Comparison of ENCODE assay signal across 8 cellular contexts in genomic region chr1:184973308-184974085, GRCh38. TPM values are rescaled to one million over a fixed set of nuclear protein-coding genes. Genes with fewer than 3 reads are reported as not detected.
A peak's percentile ranks its signal among the peaks of the same experiment; 100 is the strongest.
DNase-seq lines count a peak whose midpoint lies in the region; ATAC-seq and TF ChIP-seq lines count a peak whose summit lies in the region.

No MANE protein-coding gene starts in this region.

- H3K27me3 ChIP-seq in HUES6 (ENCODE audit: control insufficient read depth, insufficient read depth, low read length), result peaks cover 55% of the 10 kb centered on the region
- no peaks in the 10 kb centered on the region for H3K27me3 ChIP-seq in SK-N-SH (ENCODE audit: insufficient read depth)
- H3K27me3 ChIP-seq in left ventricle myocardium inferior (ENCODE audit: low read depth), result no peaks in the 10 kb centered on the region

- no peaks in the 10 kb centered on the region for H3K9me3 Mint-ChIP-seq in activated naive CD8-positive, alpha-beta T cell treated with anti-CD3 and anti-CD28 coated beads, Interleukin-2, amount 10 ng/mL, durations not matched to agents 7 days and 5 days

- H3K9me2 ChIP-seq in SK-N-SH, result no peaks in the 10 kb centered on the region

- peaks cover 25% of the 10 kb centered on the region for H3K4me1 Mint-ChIP-seq in activated naive CD8-positive, alpha-beta T cell treated with anti-CD3 and anti-CD28 coated beads, Interleukin-2, amount 10 ng/mL, durations not matched to agents 7 days and 5 days

- peak overlapping the region; percentile 62 for H3K4me3 ChIP-seq in HUES6 (ENCODE audit: low read depth, low read length)
- peak overlapping the region; percentile 63 to 70 for H3K4me3 ChIP-seq in SK-N-SH (ENCODE audit: low read depth in 2 of 2, low read length in 1 of 2)
- peak overlapping the region; percentile 91 for H3K4me3 ChIP-seq in left ventricle myocardium inferior

- peak; percentile 51 for ATAC-seq in GM21515 (IDR thresholded peaks at IDR 0.05; ENCODE audit: unreplicated experiment)
- ATAC-seq in activated naive CD8-positive, alpha-beta T cell treated with anti-CD3 and anti-CD28 coated beads, Interleukin-2, amount 10 ng/mL, durations not matched to agents 7 days and 5 days (ENCODE audit: low read depth), result peak; percentile 8

- no peaks in the 10 kb centered on the region; the same call in 1 of the 2 replicates for H4K20me1 ChIP-seq in SK-N-SH (ENCODE audit: insufficient read depth)

- H3K36me3 ChIP-seq in HUES6 (ENCODE audit: control insufficient read depth, insufficient read depth, low read length) (no peaks in the 10 kb centered on the region), SK-N-SH (replicated peaks in 1 of 2; ENCODE audit: control insufficient read depth in 1 of 2, insufficient read depth in 2 of 2, low read length in 1 of 2) (peaks cover 0 to 2% of the 10 kb centered on the region in 2 experiments), left ventricle myocardium inferior (no peaks in the 10 kb centered on the region)

- no peak for TF ChIP-seq RAD21 in SK-N-SH (IDR thresholded peaks at IDR 0.05; ENCODE audit: low read length)

- DNase-seq in DMS79 treated with DMSO at 0.1 percent for 48 hours (lab: John Stamatoyannopoulos, UW) (peak; percentile 43), SK-N-SH (no peak), left ventricle myocardium inferior (peak; percentile 59), retina (peak; percentile 74), cortex of kidney (lab: John Stamatoyannopoulos, UW) (no peak)
- no peak for DNase-seq in activated naive CD8-positive, alpha-beta T cell treated with anti-CD3 and anti-CD28 coated beads, Interleukin-2, amount 10 ng/mL, durations not matched to agents 7 days and 5 days

- H3K27ac Mint-ChIP-seq in activated naive CD8-positive, alpha-beta T cell treated with anti-CD3 and anti-CD28 coated beads, Interleukin-2, amount 10 ng/mL, durations not matched to agents 7 days and 5 days, result peak overlapping the region; percentile 76

- WGBS in SK-N-SH (ENCODE audit: low lambda C conversion rate), result 10% methylated on average over 35 of the region's 42 CpGs

- no peaks in the 10 kb centered on the region; the same call in 1 of the 2 replicates for H3K4me1 ChIP-seq in HUES6 (ENCODE audit: control insufficient read depth, insufficient read depth, low read length)
- peaks cover 0 to 19% of the 10 kb centered on the region in 2 experiments; a peak in 3 of 4 replicates for H3K4me1 ChIP-seq in SK-N-SH (ENCODE audit: control insufficient read depth in 1 of 2, insufficient read depth in 2 of 2, low read depth in 1 of 2, low read length in 1 of 2)
- H3K4me1 ChIP-seq in left ventricle myocardium inferior, result peaks cover 59% of the 10 kb centered on the region

- H3K36me3 Mint-ChIP-seq in activated naive CD8-positive, alpha-beta T cell treated with anti-CD3 and anti-CD28 coated beads, Interleukin-2, amount 10 ng/mL, durations not matched to agents 7 days and 5 days, result peaks cover 3% of the 10 kb centered on the region

- peaks cover 21% of the 10 kb centered on the region for H3K27me3 Mint-ChIP-seq in activated naive CD8-positive, alpha-beta T cell treated with anti-CD3 and anti-CD28 coated beads, Interleukin-2, amount 10 ng/mL, durations not matched to agents 7 days and 5 days

- no peaks in the 10 kb centered on the region for H3K9me3 ChIP-seq in HUES6 (ENCODE audit: control insufficient read depth, insufficient read depth, low read depth, low read length)
- H3K9me3 ChIP-seq in SK-N-SH, result no peaks in the 10 kb centered on the region
- no peaks in the 10 kb centered on the region for H3K9me3 ChIP-seq in left ventricle myocardium inferior (replicated peaks)

- TF ChIP-seq EP300 in SK-N-SH (IDR thresholded peaks at IDR 0.05; ENCODE audit: borderline replicate concordance in 1 of 2, low read depth in 1 of 2, low read length in 1 of 2), result no peak

- peak overlapping the region; percentile 86 for H2AFZ ChIP-seq in SK-N-SH (ENCODE audit: low read depth)

- CTCF ChIA-PET in SK-N-SH (lab: Yijun Ruan, JAX), result interaction anchor here (0.5 to 6.2 kb wide), 7 partner anchors 9 to 196 kb away, joined by 3 to 37 read pairs (median 3); partner anchors contain the start of gene RNF2

- no peak overlapping the region for H3K27ac ChIP-seq in HUES6 (ENCODE audit: low read depth, low read length)
- H3K27ac ChIP-seq in SK-N-SH (ENCODE audit: low read depth in 2 of 2, low read length in 1 of 2), result peak overlapping the region; percentile 20 to 53
- H3K27ac ChIP-seq in left ventricle myocardium inferior (replicated peaks), result peak overlapping the region; percentile 95

- TF ChIP-seq CTCF in SK-N-SH (IDR thresholded peaks at IDR 0.05) (no peak), left ventricle myocardium inferior (IDR thresholded peaks at IDR 0.05; ENCODE audit: borderline replicate concordance) (no peak)

- POLR2A ChIA-PET in SK-N-SH (lab: Yijun Ruan, JAX), result interaction anchor here (1.4 kb wide), 1 partner anchor 168 kb away, joined by 5 read pairs; no protein-coding TSS in a partner anchor
- POLR2A ChIA-PET in activated naive CD8-positive, alpha-beta T cell treated with anti-CD3 and anti-CD28 coated beads, Interleukin-2, amount 10 ng/mL, durations not matched to agents 7 days and 5 days (lab: Charles Lee), result interaction anchor here (0.6 to 1.2 kb wide), 3 partner anchors 59 to 106 kb away, joined by 3 to 4 read pairs (median 3); partner anchors contain the start of gene RNF2

- H3K9ac ChIP-seq in HUES6 (ENCODE audit: low read length) (peak overlapping the region; percentile 39), SK-N-SH (peak overlapping the region; percentile 65)

- peak overlapping the region; percentile 88 for H3K4me3 Mint-ChIP-seq in activated naive CD8-positive, alpha-beta T cell treated with anti-CD3 and anti-CD28 coated beads, Interleukin-2, amount 10 ng/mL, durations not matched to agents 7 days and 5 days

- H3F3A ChIP-seq in SK-N-SH (replicated peaks; ENCODE audit: insufficient read depth), result peaks cover 9% of the 10 kb centered on the region

- intact Hi-C loops in left ventricle myocardium inferior (cut with micrococcal nuclease), result no loop called here

- H3K4me2 ChIP-seq in SK-N-SH, result peak overlapping the region; percentile 88

- peaks cover 16% of the 10 kb centered on the region for H3K79me2 ChIP-seq in SK-N-SH (ENCODE audit: insufficient read depth)

TF ChIP-seq in SK-N-SH, 30 proteins besides CTCF, POLR2A, EP300 and RAD21:
- TF ChIP-seq SIN3A (IDR thresholded peaks at IDR 0.05; ENCODE audit: borderline replicate concordance, low read depth, low read length), result peak; percentile 78; the same call in 1 of the 2 replicates
- TF ChIP-seq CHD2 (IDR thresholded peaks at IDR 0.05; ENCODE audit: low read length, partially characterized antibody), result no peak
- TF ChIP-seq, protein P1, sequence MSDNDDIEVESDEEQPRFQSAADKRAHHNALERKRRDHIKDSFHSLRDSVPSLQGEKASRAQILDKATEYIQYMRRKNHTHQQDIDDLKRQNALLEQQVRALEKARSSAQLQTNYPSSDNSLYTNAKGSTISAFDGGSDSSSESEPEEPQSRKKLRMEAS (IDR thresholded peaks at IDR 0.05; ENCODE audit: low read depth), result peak; percentile 39; the same call in 1 of the 2 replicates
- TF ChIP-seq, protein P2, sequence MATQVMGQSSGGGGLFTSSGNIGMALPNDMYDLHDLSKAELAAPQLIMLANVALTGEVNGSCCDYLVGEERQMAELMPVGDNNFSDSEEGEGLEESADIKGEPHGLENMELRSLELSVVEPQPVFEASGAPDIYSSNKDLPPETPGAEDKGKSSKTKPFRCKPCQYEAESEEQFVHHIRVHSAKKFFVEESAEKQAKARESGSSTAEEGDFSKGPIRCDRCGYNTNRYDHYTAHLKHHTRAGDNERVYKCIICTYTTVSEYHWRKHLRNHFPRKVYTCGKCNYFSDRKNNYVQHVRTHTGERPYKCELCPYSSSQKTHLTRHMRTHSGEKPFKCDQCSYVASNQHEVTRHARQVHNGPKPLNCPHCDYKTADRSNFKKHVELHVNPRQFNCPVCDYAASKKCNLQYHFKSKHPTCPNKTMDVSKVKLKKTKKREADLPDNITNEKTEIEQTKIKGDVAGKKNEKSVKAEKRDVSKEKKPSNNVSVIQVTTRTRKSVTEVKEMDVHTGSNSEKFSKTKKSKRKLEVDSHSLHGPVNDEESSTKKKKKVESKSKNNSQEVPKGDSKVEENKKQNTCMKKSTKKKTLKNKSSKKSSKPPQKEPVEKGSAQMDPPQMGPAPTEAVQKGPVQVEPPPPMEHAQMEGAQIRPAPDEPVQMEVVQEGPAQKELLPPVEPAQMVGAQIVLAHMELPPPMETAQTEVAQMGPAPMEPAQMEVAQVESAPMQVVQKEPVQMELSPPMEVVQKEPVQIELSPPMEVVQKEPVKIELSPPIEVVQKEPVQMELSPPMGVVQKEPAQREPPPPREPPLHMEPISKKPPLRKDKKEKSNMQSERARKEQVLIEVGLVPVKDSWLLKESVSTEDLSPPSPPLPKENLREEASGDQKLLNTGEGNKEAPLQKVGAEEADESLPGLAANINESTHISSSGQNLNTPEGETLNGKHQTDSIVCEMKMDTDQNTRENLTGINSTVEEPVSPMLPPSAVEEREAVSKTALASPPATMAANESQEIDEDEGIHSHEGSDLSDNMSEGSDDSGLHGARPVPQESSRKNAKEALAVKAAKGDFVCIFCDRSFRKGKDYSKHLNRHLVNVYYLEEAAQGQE (IDR thresholded peaks at IDR 0.05; ENCODE audit: low read depth, low read length), result 0 out of 2 replicates have a peak, but pooled peaks have one; percentile 4
- TF ChIP-seq TCF12 (IDR thresholded peaks at IDR 0.05), result peak; percentile 5; the same call in 1 of the 2 replicates

RNA-seq across cellular contexts. Expression of gene NIBAN1, which starts 0.8 kb away (rescaled TPM):
- 23.9 and 25.4 TPM in 2 replicates for polyA plus RNA-seq in SK-N-SH (2012; rRNA removed)
- 28.2 and 28.7 TPM in 2 replicates for polyA plus RNA-seq in SK-N-SH (2012; cell fraction: cytosol; rRNA removed)
- polyA plus RNA-seq in SK-N-SH (2012; cell fraction: nucleus; rRNA removed), result 23.2 and 28.5 TPM in 2 replicates
- total RNA-seq in activated naive CD8-positive, alpha-beta T cell treated with anti-CD3 and anti-CD28 coated beads, Interleukin-2, amount 10 ng/mL, durations not matched to agents 7 days and 5 days, result 10 to 100 TPM; 28.4 to 33.9 TPM
- 248 TPM for total RNA-seq in left ventricle myocardium inferior

Comparison
In these comparisons a context has a peak if more than half of its experiments do, and no peak if none do; other contexts are left out.
1. DNase-seq: peak in DMS79 treated with DMSO at 0.1 percent for 48 hours (single experiment), left ventricle myocardium inferior (single experiment) and retina (single experiment); none in SK-N-SH (single experiment), activated naive CD8-positive, alpha-beta T cell treated with anti-CD3 and anti-CD28 coated beads, Interleukin-2, amount 10 ng/mL, durations not matched to agents 7 days and 5 days (single experiment) and cortex of kidney (single experiment).
2. Peak in every context shown above with its lines, with median percentiles within 50 percentile points of each other: H3K4me3 ChIP-seq.